17 cellular contexts compared by ENCODE assay signal in the genomic region with DNA sequence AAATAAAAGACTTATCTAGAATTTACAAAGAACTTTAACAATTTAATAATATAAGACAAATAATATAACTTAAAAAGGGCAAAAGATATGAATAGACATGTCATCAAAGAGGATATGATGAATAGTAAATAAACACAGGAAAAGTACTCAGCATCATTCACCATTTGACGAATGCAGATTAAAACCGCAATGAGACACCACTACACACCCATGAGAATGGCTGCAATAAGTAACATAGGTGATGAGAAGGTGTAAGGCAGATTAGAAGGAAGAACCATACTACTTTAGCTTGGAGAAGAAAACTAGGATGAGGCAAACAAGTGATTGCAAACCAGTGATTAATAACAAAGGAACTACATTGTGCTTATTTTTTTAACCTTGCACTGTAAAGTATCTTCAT.
"Had no signal": no experiment of that assay in that cellular context is flagged by ENCODE, and none has a peak within 500 bp of the region (broad histone marks: within the 10 kb centered on the region; RNA-seq: fewer than 3 reads in every experiment).

No MANE protein-coding gene starts in this region.

- H3K9me3 ChIP-seq: gastrocnemius medialis, heart right ventricle, mucosa of descending colon, neutrophil, spleen, testis, tibial nerve had no signal

- H3K36me3 ChIP-seq: gastrocnemius medialis, heart right ventricle, neutrophil, spleen, tibial nerve had no signal

- DNase-seq: effector memory CD4-positive, alpha-beta T cell; erythroblast; gastrocnemius medialis; heart right ventricle; hypothalamus; mucosa of descending colon; naive thymus-derived CD8-positive, alpha-beta T cell; spleen; stimulated activated CD4-positive, alpha-beta T cell treated with anti-CD3 and anti-CD28 coated beads, Interleukin-15, amount 100 ng/mL, for 24 hours; stimulated activated CD4-positive, alpha-beta T cell treated with anti-CD3 and anti-CD28 coated beads, Interleukin-1b, Interleukin-23, amount 100 ng/mL, for 48 hours; stimulated activated CD4-positive, alpha-beta T cell treated with anti-CD3 and anti-CD28 coated beads, Interleukin-4, amount 100 ng/mL, for 24 hours; testis had no signal

- ATAC-seq: gastrocnemius medialis; heart right ventricle; left lobe of liver; mucosa of descending colon; naive thymus-derived CD8-positive, alpha-beta T cell; sciatic nerve; stimulated activated memory B cell treated with anti-CD40 and anti-IgM and Interleukin-4, amounts not matched to agents 10 μg/mL and 1 μg/mL and 100 μg/mL, for 72 hours had no signal

- H3K27me3 ChIP-seq: testis had no signal

- H3K4me1 ChIP-seq: gastrocnemius medialis, heart right ventricle, testis, tibial nerve had no signal

- H3K4me3 ChIP-seq: gastrocnemius medialis, heart right ventricle, mucosa of descending colon, spleen, testis, tibial nerve had no signal

- H3K27ac ChIP-seq: gastrocnemius medialis, heart right ventricle, neutrophil, spleen, testis, tibial nerve had no signal
